ENCODE assay signal across 8 cellular contexts in genomic region chr10:63629363-63630084, GRCh38.
DNase-seq lines count a peak whose midpoint lies in the region; ATAC-seq and TF ChIP-seq lines count a peak whose summit lies in the region.

No MANE protein-coding gene starts in this region.

- H3K9ac ChIP-seq in OCI-LY3 (ENCODE audit: low read length), result peak overlapping the region; percentile 74

- no peaks in the 10 kb centered on the region for H4K20me1 ChIP-seq in OCI-LY3 (ENCODE audit: insufficient read depth, low read length)

- H3K79me2 ChIP-seq in OCI-LY3 (ENCODE audit: low read length), result no peaks in the 10 kb centered on the region

- H3K9me3 ChIP-seq in OCI-LY3 (ENCODE audit: insufficient read depth, low read length) (no peaks in the 10 kb centered on the region), esophagus muscularis mucosa (no peaks in the 10 kb centered on the region), muscle layer of duodenum (ENCODE audit: control insufficient read depth in 1 of 2, low read length in 2 of 2) (no peaks in the 10 kb centered on the region)

- H2AFZ ChIP-seq in OCI-LY3 (ENCODE audit: low read depth, low read length), result peak overlapping the region; percentile 98

- H3K27ac ChIP-seq in OCI-LY3 (ENCODE audit: low read length), result peak overlapping the region; percentile 78
- H3K27ac ChIP-seq in esophagus muscularis mucosa (replicated peaks in 1 of 4), result peak overlapping the region; percentile 95 to 99 (median 96)
- peak overlapping the region; percentile 83 for H3K27ac ChIP-seq in muscle layer of duodenum (ENCODE audit: low read length)

- TF ChIP-seq CTCF in OCI-LY3 (IDR thresholded peaks at IDR 0.05; ENCODE audit: low read depth, low read length) (peak; percentile 72), esophagus muscularis mucosa (IDR thresholded peaks at IDR 0.05) (peak; percentile 67 to 75 (median 69))

- DNase-seq in DMS 273 treated with DMSO at 0.1 percent for 48 hours (lab: John Stamatoyannopoulos, UW), result peak; percentile 91
- peak; percentile 50 for DNase-seq in HuH-7 (ENCODE audit: low spot score)
- peak; percentile 87 to 88 for DNase-seq in activated T-cell treated with anti-CD3 and anti-CD28 coated beads, Interleukin-2, amount 50 U/mL, for 48 hours
- DNase-seq in esophagus muscularis mucosa (ENCODE audit: extremely low spot score), result peak; percentile 98
- DNase-seq in stimulated activated CD8-positive, alpha-beta memory T cell treated with anti-CD3 and anti-CD28 coated beads, Interleukin-7, amount 100 ng/mL, for 24 hours (ENCODE audit: low read depth), result peak; percentile 50

- peak overlapping the region; percentile 99 for H3K4me2 ChIP-seq in OCI-LY3 (ENCODE audit: low read length)

- intact Hi-C loops in esophagus muscularis mucosa (cut with DNase I), result loop anchor here (2.0 to 5.0 kb wide), 7 partner anchors 68 to 462 kb away; partner anchors contain the start of genes JMJD1C and REEP3

- peak; percentile 53 for TF ChIP-seq EP300 in esophagus muscularis mucosa (IDR thresholded peaks at IDR 0.05)

- H3K4me1 ChIP-seq in OCI-LY3 (ENCODE audit: low read length), result peaks cover 21% of the 10 kb centered on the region
- H3K4me1 ChIP-seq in esophagus muscularis mucosa, result peaks cover 29 to 37% (median 35%) of the 10 kb centered on the region in 4 donors
- peaks cover 9 to 26% of the 10 kb centered on the region in 2 donors for H3K4me1 ChIP-seq in muscle layer of duodenum (ENCODE audit: control insufficient read depth in 1 of 2, insufficient read depth in 2 of 2, low read length in 2 of 2)

- no peak for TF ChIP-seq POLR2A in esophagus muscularis mucosa (IDR thresholded peaks at IDR 0.05; ENCODE audit: low read depth)

- under 1% methylated on average over 17 of the region's 24 CpGs for WGBS in esophagus muscularis mucosa

- peak overlapping the region; percentile 85 for H3K4me3 ChIP-seq in OCI-LY3 (ENCODE audit: low read length)
- peak overlapping the region; percentile 63 to 76 (median 69) for H3K4me3 ChIP-seq in esophagus muscularis mucosa
- H3K4me3 ChIP-seq in muscle layer of duodenum (ENCODE audit: low read depth in 1 of 2, low read length in 2 of 2), result peak overlapping the region; percentile 61 to 64

- H3K27me3 ChIP-seq in OCI-LY3 (ENCODE audit: low read depth, low read length) (peaks cover 15% of the 10 kb centered on the region), esophagus muscularis mucosa (no peaks in the 10 kb centered on the region), muscle layer of duodenum (ENCODE audit: low read depth, low read length) (no peaks in the 10 kb centered on the region)

- peak; percentile 57 for ATAC-seq in GM21526 (IDR thresholded peaks at IDR 0.05; ENCODE audit: low FRiP score, unreplicated experiment)

- H3K36me3 ChIP-seq in OCI-LY3 (replicated peaks; ENCODE audit: low read depth, low read length) (no peaks in the 10 kb centered on the region), esophagus muscularis mucosa (no peaks in the 10 kb centered on the region), muscle layer of duodenum (ENCODE audit: control insufficient read depth in 1 of 2, insufficient read depth in 2 of 2, low read length in 2 of 2) (peaks cover 0 to 17% of the 10 kb centered on the region in 2 donors)

Comparison
In these comparisons a context has a peak if more than half of its experiments do, and no peak if none do; other contexts are left out.
1. Peak in every context shown above with its lines: DNase-seq, ATAC-seq, H3K4me3 ChIP-seq and H3K27ac ChIP-seq.